16 cellular contexts compared by ENCODE assay signal in genomic region chr14:39956372-39956771, GRCh38.
DNase-seq lines count a peak whose midpoint lies in the region; ATAC-seq and TF ChIP-seq lines count a peak whose summit lies in the region.
"Had no signal": no experiment of that assay in that cellular context is flagged by ENCODE, and none has a peak within 500 bp of the region (broad histone marks: within the 10 kb centered on the region; RNA-seq: fewer than 3 reads in every experiment).

No MANE protein-coding gene starts in this region.

- H4K20me1 ChIP-seq in PC-3 (ENCODE audit: low read length) (no peaks in the 10 kb centered on the region), smooth muscle cell (ENCODE audit: low read depth) (no peaks in the 10 kb centered on the region)

- H3F3A ChIP-seq in PC-3 (ENCODE audit: low read length, unreplicated experiment) (no peaks in the 10 kb centered on the region), smooth muscle cell (ENCODE audit: low read depth) (no peaks in the 10 kb centered on the region)

- 95% methylated on average over 4 of the region's 4 CpGs for WGBS in smooth muscle cell (ENCODE audit: low lambda C conversion rate)

- no TSS peak for BruUV-seq in PC-3 (replicated peaks; lab: Mats Ljungman, UMichigan)

- POLR2A ChIA-PET in PC-3 (lab: Charles Lee; ENCODE audit: unreplicated experiment), result no interaction called here

- peak; percentile 63 for ATAC-seq in PC-3
- ATAC-seq in stimulated activated effector memory CD8-positive, alpha-beta T cell treated with anti-CD3 and anti-CD28 coated beads, Interleukin-12 subunit alpha, Interleukin-12 subunit beta, amount 100 ng/mL, for 72 hours, result no peak
- ATAC-seq: heart right ventricle, left cardiac atrium had no signal

- intact Hi-C loops in PC-3 (cut with micrococcal nuclease), result loop anchor here (2.0 to 10.0 kb wide), 3 partner anchors 382 to 1631 kb away; no protein-coding TSS in a partner anchor
- intact Hi-C loops in activated naive CD4-positive, alpha-beta T cell treated with anti-CD3 and anti-CD28 coated beads for 36 hours (cut with micrococcal nuclease), result no loop called here
- intact Hi-C loops in left ventricle myocardium inferior (cut with micrococcal nuclease), result no loop called here

- H3K27me3 Mint-ChIP-seq in activated naive CD4-positive, alpha-beta T cell treated with anti-CD3 and anti-CD28 coated beads for 36 hours (ENCODE audit: low read depth), result no peaks in the 10 kb centered on the region
- H3K27me3 Mint-ChIP-seq: activated CD4-positive, alpha-beta memory T cell treated with anti-CD3 and anti-CD28 coated beads for 36 hours had no signal

- H3K27ac Mint-ChIP-seq in stimulated activated effector memory CD8-positive, alpha-beta T cell treated with anti-CD3 and anti-CD28 coated beads, Interleukin-12 subunit alpha, Interleukin-12 subunit beta, amount 100 ng/mL, for 72 hours, result no peak overlapping the region
- H3K27ac Mint-ChIP-seq in activated naive CD4-positive, alpha-beta T cell treated with anti-CD3 and anti-CD28 coated beads for 36 hours, result no peak overlapping the region
- H3K27ac Mint-ChIP-seq: activated CD4-positive, alpha-beta memory T cell treated with anti-CD3 and anti-CD28 coated beads for 36 hours had no signal

- H3K36me3 ChIP-seq in PC-3 (ENCODE audit: low read depth, low read length) (no peaks in the 10 kb centered on the region), smooth muscle cell (ENCODE audit: low read depth) (no peaks in the 10 kb centered on the region), left ventricle myocardium inferior (no peaks in the 10 kb centered on the region)
- H3K36me3 ChIP-seq: heart right ventricle, prostate gland, thoracic aorta had no signal

- H3K9ac ChIP-seq in PC-3 (ENCODE audit: low read length) (no peak overlapping the region), smooth muscle cell (ENCODE audit: low read depth) (no peak overlapping the region)

- no peaks in the 10 kb centered on the region for H3K4me1 Mint-ChIP-seq in stimulated activated effector memory CD8-positive, alpha-beta T cell treated with anti-CD3 and anti-CD28 coated beads, Interleukin-12 subunit alpha, Interleukin-12 subunit beta, amount 100 ng/mL, for 72 hours
- no peaks in the 10 kb centered on the region for H3K4me1 Mint-ChIP-seq in activated naive CD4-positive, alpha-beta T cell treated with anti-CD3 and anti-CD28 coated beads for 36 hours (ENCODE audit: low read depth)

- H3K4me1 ChIP-seq in PC-3 (ENCODE audit: insufficient read depth, low read length) (no peaks in the 10 kb centered on the region), smooth muscle cell (ENCODE audit: low read depth) (no peaks in the 10 kb centered on the region), left ventricle myocardium inferior (no peaks in the 10 kb centered on the region)
- H3K4me1 ChIP-seq: heart right ventricle, prostate gland had no signal

- H3K4me3 ChIP-seq in PC-3 (ENCODE audit: low read length), result no peak overlapping the region
- H3K4me3 ChIP-seq in smooth muscle cell, result no peak overlapping the region
- no peak overlapping the region for H3K4me3 ChIP-seq in left ventricle myocardium inferior
- H3K4me3 ChIP-seq: heart right ventricle, prostate gland, thoracic aorta had no signal

- H3K4me3 Mint-ChIP-seq in stimulated activated effector memory CD8-positive, alpha-beta T cell treated with anti-CD3 and anti-CD28 coated beads, Interleukin-12 subunit alpha, Interleukin-12 subunit beta, amount 100 ng/mL, for 72 hours, result no peak overlapping the region
- H3K4me3 Mint-ChIP-seq in activated naive CD4-positive, alpha-beta T cell treated with anti-CD3 and anti-CD28 coated beads for 36 hours, result no peak overlapping the region
- H3K4me3 Mint-ChIP-seq: activated CD4-positive, alpha-beta memory T cell treated with anti-CD3 and anti-CD28 coated beads for 36 hours had no signal

- no peaks in the 10 kb centered on the region for H3K36me3 Mint-ChIP-seq in stimulated activated effector memory CD8-positive, alpha-beta T cell treated with anti-CD3 and anti-CD28 coated beads, Interleukin-12 subunit alpha, Interleukin-12 subunit beta, amount 100 ng/mL, for 72 hours
- H3K36me3 Mint-ChIP-seq in activated naive CD4-positive, alpha-beta T cell treated with anti-CD3 and anti-CD28 coated beads for 36 hours (ENCODE audit: low read depth), result no peaks in the 10 kb centered on the region
- H3K36me3 Mint-ChIP-seq: activated CD4-positive, alpha-beta memory T cell treated with anti-CD3 and anti-CD28 coated beads for 36 hours had no signal

- TF ChIP-seq CTCF in PC-3 (conservative IDR thresholded peaks at IDR 0.05; ENCODE audit: low read depth, low read length), result peak; percentile 71
- TF ChIP-seq CTCF in smooth muscle cell (IDR thresholded peaks at IDR 0.05; ENCODE audit: borderline replicate concordance, insufficient read depth, poor library complexity, severe bottlenecking), result peak; percentile 10
- TF ChIP-seq CTCF in left ventricle myocardium inferior (IDR thresholded peaks at IDR 0.05; ENCODE audit: borderline replicate concordance), result no peak

- no peaks in the 10 kb centered on the region for H3K9me2 ChIP-seq in PC-3 (replicated peaks; ENCODE audit: low read length)

- CTCF ChIA-PET in PC-3 (lab: Charles Lee), result no interaction called here
- CTCF ChIA-PET in activated naive CD4-positive, alpha-beta T cell treated with anti-CD3 and anti-CD28 coated beads for 36 hours (lab: Charles Lee), result no interaction called here

- no peak overlapping the region for H2AFZ ChIP-seq in PC-3 (ENCODE audit: low read length)
- H2AFZ ChIP-seq in smooth muscle cell (ENCODE audit: low read depth), result no peak overlapping the region

- H3K27ac ChIP-seq in PC-3 (ENCODE audit: low read length) (no peak overlapping the region), smooth muscle cell (ENCODE audit: low read depth) (no peak overlapping the region), left ventricle myocardium inferior (replicated peaks) (no peak overlapping the region)
- H3K27ac ChIP-seq: heart right ventricle, prostate gland, thoracic aorta had no signal

- H3K27me3 ChIP-seq in PC-3 (ENCODE audit: low read length), result no peaks in the 10 kb centered on the region
- no peaks in the 10 kb centered on the region for H3K27me3 ChIP-seq in smooth muscle cell (ENCODE audit: low read depth)
- no peaks in the 10 kb centered on the region for H3K27me3 ChIP-seq in left ventricle myocardium inferior (ENCODE audit: low read depth)
- H3K27me3 ChIP-seq: heart right ventricle had no signal

- no peak overlapping the region for H3K4me2 ChIP-seq in PC-3 (ENCODE audit: low read length)
- H3K4me2 ChIP-seq in smooth muscle cell, result no peak overlapping the region

- H3K9me3 ChIP-seq in PC-3 (ENCODE audit: low read length) (no peaks in the 10 kb centered on the region), smooth muscle cell (replicated peaks; ENCODE audit: low read depth) (peaks cover 7% of the 10 kb centered on the region), left ventricle myocardium inferior (replicated peaks) (peaks cover 66% of the 10 kb centered on the region)
- H3K9me3 ChIP-seq: prostate gland had no signal

- DNase-seq in NCI-H82 (lab: John Stamatoyannopoulos, UW) (peak; percentile 0), NCI-H82 treated with DMSO at 0.1 percent for 48 hours (lab: John Stamatoyannopoulos, UW; ENCODE audit: unreplicated experiment) (no peak), KBM-7 (peak; percentile 7), PC-3 (peak; percentile 63), smooth muscle cell (lab: John Stamatoyannopoulos, UW; ENCODE audit: unreplicated experiment) (no peak), left ventricle myocardium inferior (no peak)
- DNase-seq in stimulated activated effector memory CD8-positive, alpha-beta T cell treated with anti-CD3 and anti-CD28 coated beads, Interleukin-12 subunit alpha, Interleukin-12 subunit beta, amount 100 ng/mL, for 72 hours (ENCODE audit: low spot score in 2 of 2), result no peak
- DNase-seq in activated naive CD4-positive, alpha-beta T cell treated with anti-CD3 and anti-CD28 coated beads for 36 hours, result no peak
- DNase-seq: activated CD4-positive, alpha-beta memory T cell treated with anti-CD3 and anti-CD28 coated beads for 36 hours; amygdala; DMS79 treated with DMSO at 0.1 percent for 48 hours; heart right ventricle; left cardiac atrium; SHP77 had no signal

- in situ Hi-C loops in KBM-7 (cut with MboI; ENCODE audit: low pct_unique_long_range_greater_than_20kb, low sequenced_read_pairs), result no loop called here

- peaks cover 9% of the 10 kb centered on the region for H3K9me3 Mint-ChIP-seq in stimulated activated effector memory CD8-positive, alpha-beta T cell treated with anti-CD3 and anti-CD28 coated beads, Interleukin-12 subunit alpha, Interleukin-12 subunit beta, amount 100 ng/mL, for 72 hours
- H3K9me3 Mint-ChIP-seq in activated naive CD4-positive, alpha-beta T cell treated with anti-CD3 and anti-CD28 coated beads for 36 hours, result peaks cover 24% of the 10 kb centered on the region

- H3K79me2 ChIP-seq in PC-3 (ENCODE audit: low read length) (no peaks in the 10 kb centered on the region), smooth muscle cell (ENCODE audit: low read depth) (no peaks in the 10 kb centered on the region)

Comparison
In these comparisons a context has a peak if more than half of its experiments do, and no peak if none do; other contexts are left out.
1. DNase-seq: peak in NCI-H82 (single experiment), KBM-7 (single experiment) and PC-3 (single experiment); none in NCI-H82 treated with DMSO at 0.1 percent for 48 hours (single experiment), smooth muscle cell (single experiment), stimulated activated effector memory CD8-positive, alpha-beta T cell treated with anti-CD3 and anti-CD28 coated beads, Interleukin-12 subunit alpha, Interleukin-12 subunit beta, amount 100 ng/mL, for 72 hours (0 of 2), activated naive CD4-positive, alpha-beta T cell treated with anti-CD3 and anti-CD28 coated beads for 36 hours (single experiment) and left ventricle myocardium inferior (single experiment).